1 cellular context compared by ENCODE assay signal in the genomic region with DNA sequence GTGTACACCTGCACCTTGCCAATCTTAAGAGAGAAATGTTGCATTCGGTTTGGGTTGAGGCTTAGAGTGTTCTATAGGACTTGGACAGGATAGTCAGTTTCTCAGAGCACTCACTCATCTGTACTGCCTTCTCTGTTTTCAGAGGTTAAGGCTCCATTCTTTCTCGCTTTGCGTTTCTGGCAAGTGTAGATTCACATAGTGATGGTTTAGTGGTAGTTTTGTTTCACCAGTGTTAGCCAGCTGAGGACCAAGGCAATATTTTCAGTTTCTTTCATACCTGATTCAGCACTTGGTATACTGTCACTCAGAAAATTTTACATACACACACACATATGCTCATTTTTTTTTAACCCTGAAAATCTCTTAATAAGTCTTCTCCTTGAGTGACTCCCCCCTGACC.
TF ChIP-seq lines count a peak whose summit lies in the region.

No MANE protein-coding gene starts in this region.

TF ChIP-seq in HepG2, 621 proteins besides CTCF, POLR2A, EP300 and RAD21:
- TF ChIP-seq SCMH1 (CRISPR knock-in tag; IDR thresholded peaks at IDR 0.05; ENCODE audit: borderline replicate concordance) = no peak
- TF ChIP-seq, protein P1, sequence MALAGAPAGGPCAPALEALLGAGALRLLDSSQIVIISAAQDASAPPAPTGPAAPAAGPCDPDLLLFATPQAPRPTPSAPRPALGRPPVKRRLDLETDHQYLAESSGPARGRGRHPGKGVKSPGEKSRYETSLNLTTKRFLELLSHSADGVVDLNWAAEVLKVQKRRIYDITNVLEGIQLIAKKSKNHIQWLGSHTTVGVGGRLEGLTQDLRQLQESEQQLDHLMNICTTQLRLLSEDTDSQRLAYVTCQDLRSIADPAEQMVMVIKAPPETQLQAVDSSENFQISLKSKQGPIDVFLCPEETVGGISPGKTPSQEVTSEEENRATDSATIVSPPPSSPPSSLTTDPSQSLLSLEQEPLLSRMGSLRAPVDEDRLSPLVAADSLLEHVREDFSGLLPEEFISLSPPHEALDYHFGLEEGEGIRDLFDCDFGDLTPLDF (CRISPR knock-in tag; IDR thresholded peaks at IDR 0.05) = peak; percentile 23; the same call in 1 of the 2 replicates
- no peak for TF ChIP-seq ZNF562 (CRISPR knock-in tag; IDR thresholded peaks at IDR 0.05; ENCODE audit: borderline replicate concordance)
TF ChIP-seq in HepG2: peak in this region for 1.
